Comparison of ENCODE assay signal across 2 cellular contexts in the genomic region with DNA sequence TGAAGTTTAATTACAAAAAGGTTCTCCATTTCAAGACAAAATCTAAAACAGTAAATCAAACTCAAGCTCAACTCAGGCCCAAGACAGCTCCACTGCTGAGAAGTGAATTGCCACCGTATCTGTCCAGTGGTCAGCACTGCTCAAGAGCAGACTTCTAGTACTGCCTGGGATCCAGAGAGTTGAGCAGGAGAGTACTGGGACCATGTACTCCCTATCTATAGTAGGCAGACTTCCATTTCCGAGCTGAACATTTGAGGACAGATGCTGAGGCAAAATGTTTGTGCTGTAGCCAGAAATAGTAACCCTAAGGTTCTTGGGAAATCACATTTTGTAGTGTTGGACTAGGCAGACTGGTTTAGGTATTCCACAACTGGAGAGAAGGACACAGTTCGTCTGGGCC.
TF ChIP-seq lines count a peak whose summit lies in the region.

No MANE protein-coding gene starts in this region.

TF ChIP-seq in GM12891, 5 proteins besides CTCF, POLR2A, EP300 and RAD21 (continued from another document):
- TF ChIP-seq POU2F2 (IDR thresholded peaks at IDR 0.05; ENCODE audit: low read depth, low read length): no peak
- TF ChIP-seq SPI1 (IDR thresholded peaks at IDR 0.05; ENCODE audit: low read depth, low read length): no peak

TF ChIP-seq in K562, 482 proteins besides CTCF, POLR2A, EP300 and RAD21 (continued from another document):
- no peak for TF ChIP-seq HINFP (tag; conservative IDR thresholded peaks at IDR 0.05; ENCODE audit: low read depth)
